9 cellular contexts compared by ENCODE assay signal in genomic region chr1:15702722-15703550, GRCh38. TPM values are rescaled to one million over a fixed set of nuclear protein-coding genes. Genes with fewer than 3 reads are reported as not detected.
DNase-seq lines count a peak whose midpoint lies in the region; ATAC-seq and TF ChIP-seq lines count a peak whose summit lies in the region.
"Had no signal": no experiment of that assay in that cellular context is flagged by ENCODE, and none has a peak within 500 bp of the region (broad histone marks: within the 10 kb centered on the region; RNA-seq: fewer than 3 reads in every experiment).

No MANE protein-coding gene starts in this region.

- H3K36me3 ChIP-seq in heart right ventricle, result peaks cover 0 to 28% (median 0%) of the 10 kb centered on the region in 9 donors

- intact Hi-C loops in heart right ventricle (cut with DNase I) (loop anchor here in 1 of 10 donors (10.0 kb wide), 1 partner anchor 88 kb away; the partner anchor contains the start of gene DDI2), sciatic nerve (cut with DNase I) (no loop called here)

- peaks cover 26 to 82% (median 75%) of the 10 kb centered on the region in 9 donors for H3K4me1 ChIP-seq in heart right ventricle

- H3K27me3 ChIP-seq in heart right ventricle, result no peaks in the 10 kb centered on the region

- H3K9me3 ChIP-seq in heart right ventricle, result no peaks in the 10 kb centered on the region

- TF ChIP-seq CTCF in heart right ventricle (IDR thresholded peaks at IDR 0.05), result peak in 4 of 9 donors; percentile 27 to 45 (median 32)

- ATAC-seq in heart right ventricle (peak; percentile 40 to 72 (median 64)), sciatic nerve (peak; percentile 66), HG03175 (IDR thresholded peaks at IDR 0.05; ENCODE audit: unreplicated experiment) (no peak)

- WGBS in adipose tissue, 3 donors, result 50 to 74% (median 72%) methylated on average over 18 to 19 of the region's 19 CpGs
- WGBS in heart right ventricle, 2 donors, result 62% methylated on average over 19 of the region's 19 CpGs

- DNase-seq in GM03348 (ENCODE audit: low spot score), result peak; percentile 47
- DNase-seq in heart right ventricle, result no peak
- no peak for DNase-seq in sciatic nerve (ENCODE audit: low spot score)
- no peak for DNase-seq in activated naive CD4-positive, alpha-beta T cell treated with Interleukin-2 at 50 U/mL for 16 hours
- no peak for DNase-seq in activated CD4-positive, CD25-positive, alpha-beta regulatory T cell (lab: John Stamatoyannopoulos, UW)
- DNase-seq in T-helper 1 cell, result no peak

- H3K4me3 ChIP-seq in heart right ventricle, result peak overlapping the region in 3 of 10 donors; percentile 0 to 10 (median 0)

- H3K27ac ChIP-seq in adipose tissue (ENCODE audit: low read depth, low read length), result peak overlapping the region; percentile 87
- peak overlapping the region; percentile 62 to 93 (median 87) for H3K27ac ChIP-seq in heart right ventricle

RNA-seq across cellular contexts. Expression of gene PLEKHM2, which starts 18.8 kb away (rescaled TPM):
- 10 to 100 TPM; 23.4 to 55.2 (median 41.1) TPM for polyA plus RNA-seq in adipose tissue
- 100 to 1,000 TPM in 1 of 10 donors, 10 to 100 TPM in 9; 69.0 to 106 (median 81.0) TPM for total RNA-seq in heart right ventricle
- polyA plus RNA-seq in heart right ventricle, result 10 to 100 TPM; 63.7 to 72.9 TPM
- 67.8 TPM for total RNA-seq in sciatic nerve

RNA-seq across cellular contexts. Expression of gene SLC25A34, which starts 33.1 kb away (rescaled TPM):
- polyA plus RNA-seq in adipose tissue, result 1 to 10 TPM; 2.3 to 4.2 (median 2.8) TPM
- 10 to 100 TPM in 6 of 10 donors, 1 to 10 TPM in 4; 6.0 to 44.9 (median 13.6) TPM for total RNA-seq in heart right ventricle
- polyA plus RNA-seq in heart right ventricle, result 10 to 100 TPM in 1 of 2 donors, 1 to 10 TPM in 1; 1.1 to 36.1 TPM
- 1.6 TPM for total RNA-seq in sciatic nerve
- total RNA-seq: frontal cortex had no signal

RNA-seq across cellular contexts. Expression of gene TMEM82, which starts 39.4 kb away (rescaled TPM):
- polyA plus RNA-seq in adipose tissue, result under 1 TPM in 1 of 3 donors, not detected in 2; 0.04 TPM
- not detected for total RNA-seq in heart right ventricle
- not detected for polyA plus RNA-seq in heart right ventricle
- total RNA-seq in sciatic nerve, result not detected
- total RNA-seq: frontal cortex had no signal

RNA-seq across cellular contexts. Expression of gene FBLIM1, which starts 55.7 kb away (rescaled TPM):
- polyA plus RNA-seq in adipose tissue (10 to 100 TPM; 13.8 to 37.7 (median 26.1) TPM), heart right ventricle (10 to 100 TPM; 27.0 to 52.9 TPM)
- total RNA-seq in heart right ventricle (100 to 1,000 TPM in 2 of 10 donors, 10 to 100 TPM in 8; 43.4 to 115 (median 59.9) TPM), sciatic nerve (29.0 TPM)
